In genomic region chr11:64870893-64871849, GRCh38 we compare ENCODE assay signal across 11 cellular contexts. TPM values are rescaled to one million over a fixed set of nuclear protein-coding genes. Genes with fewer than 3 reads are reported as not detected.
DNase-seq lines count a peak whose midpoint lies in the region; ATAC-seq and TF ChIP-seq lines count a peak whose summit lies in the region.
"Had no signal": no experiment of that assay in that cellular context is flagged by ENCODE, and none has a peak within 500 bp of the region (broad histone marks: within the 10 kb centered on the region; RNA-seq: fewer than 3 reads in every experiment).

No MANE protein-coding gene starts in this region.

- H3K27ac Mint-ChIP-seq in activated naive CD4-positive, alpha-beta T cell treated with anti-CD3 and anti-CD28 coated beads, Interleukin-2, amount 10 ng/mL, durations not matched to agents 7 days and 5 days, result peak overlapping the region; percentile 86
- peak overlapping the region; percentile 89 for H3K27ac Mint-ChIP-seq in chondrocyte (ENCODE audit: unreplicated experiment)

- H3K4me1 Mint-ChIP-seq in activated naive CD4-positive, alpha-beta T cell treated with anti-CD3 and anti-CD28 coated beads, Interleukin-2, amount 10 ng/mL, durations not matched to agents 7 days and 5 days, result peaks cover 90% of the 10 kb centered on the region
- H3K4me1 Mint-ChIP-seq in chondrocyte (ENCODE audit: low read depth), result peaks cover 87% of the 10 kb centered on the region

- no peak for DNase-seq in activated naive CD4-positive, alpha-beta T cell treated with anti-CD3 and anti-CD28 coated beads, Interleukin-2, amount 10 ng/mL, durations not matched to agents 7 days and 5 days
- no peak for DNase-seq in activated naive CD4-positive, alpha-beta T cell treated with anti-CD3 and anti-CD28 coated beads, Interleukin-2, amount 50 U/mL, for 16 hours
- no peak for DNase-seq in chondrocyte (ENCODE audit: low spot score)
- no peak for DNase-seq in uterus
- no peak for DNase-seq in SKM-1 treated with dmso at 0.1 percent for 144 hours (lab: John Stamatoyannopoulos, UW; ENCODE audit: unreplicated experiment)
- no peak for DNase-seq in NCI-H510A treated with DMSO at 0.1 percent for 48 hours (lab: John Stamatoyannopoulos, UW)
- DNase-seq: activated CD4-positive, CD25-positive, alpha-beta regulatory T cell treated with anti-CD3 and anti-CD28 coated beads, Interleukin-2, amount 50 U/mL, for 72 hours; hippocampal formation had no signal

- H3K27ac ChIP-seq in muscle layer of colon (ENCODE audit: low read depth, low read length) (peak overlapping the region; percentile 96), uterus (peak overlapping the region; percentile 77 to 86)
- H3K27ac ChIP-seq: C4-2B had no signal

- no peaks in the 10 kb centered on the region for H3K27me3 Mint-ChIP-seq in activated naive CD4-positive, alpha-beta T cell treated with anti-CD3 and anti-CD28 coated beads, Interleukin-2, amount 10 ng/mL, durations not matched to agents 7 days and 5 days
- no peaks in the 10 kb centered on the region for H3K27me3 Mint-ChIP-seq in chondrocyte (ENCODE audit: low read depth)

- H3K4me3 ChIP-seq in muscle layer of colon (ENCODE audit: low read depth in 1 of 2, low read length in 2 of 2) (peak overlapping the region in 1 of 2 donors; percentile 37), uterus (no peak overlapping the region)

- CTCF ChIA-PET in activated naive CD4-positive, alpha-beta T cell treated with anti-CD3 and anti-CD28 coated beads, Interleukin-2, amount 10 ng/mL, durations not matched to agents 7 days and 5 days (lab: Charles Lee), result interaction anchor here (0.9 to 31.5 kb wide), 5 partner anchors 10 to 228 kb away, joined by 3 to 592 read pairs (median 29); partner anchors contain the start of gene CDC42BPG

- no peaks in the 10 kb centered on the region for H3K9me3 Mint-ChIP-seq in activated naive CD4-positive, alpha-beta T cell treated with anti-CD3 and anti-CD28 coated beads, Interleukin-2, amount 10 ng/mL, durations not matched to agents 7 days and 5 days
- H3K9me3 Mint-ChIP-seq in chondrocyte (ENCODE audit: low read depth), result no peaks in the 10 kb centered on the region

- TF ChIP-seq CTCF in chondrocyte (IDR thresholded peaks at IDR 0.05) (no peak), uterus (IDR thresholded peaks at IDR 0.05) (no peak)

- no peak for ATAC-seq in HG03280 (IDR thresholded peaks at IDR 0.05; ENCODE audit: unreplicated experiment)

- H3K36me3 Mint-ChIP-seq in activated naive CD4-positive, alpha-beta T cell treated with anti-CD3 and anti-CD28 coated beads, Interleukin-2, amount 10 ng/mL, durations not matched to agents 7 days and 5 days, result peaks cover 65% of the 10 kb centered on the region
- H3K36me3 Mint-ChIP-seq in chondrocyte (ENCODE audit: low read depth), result peaks cover 17% of the 10 kb centered on the region

- H3K36me3 ChIP-seq in muscle layer of colon (ENCODE audit: insufficient read depth, low read length) (peaks cover 45% of the 10 kb centered on the region), uterus (no peaks in the 10 kb centered on the region)

- H3K27me3 ChIP-seq in muscle layer of colon (ENCODE audit: control insufficient read depth in 1 of 2, insufficient read depth in 2 of 2, low read length in 2 of 2) (no peaks in the 10 kb centered on the region), uterus (no peaks in the 10 kb centered on the region)

- peaks cover 82% of the 10 kb centered on the region for H3K4me1 ChIP-seq in muscle layer of colon (ENCODE audit: insufficient read depth, low read length)
- H3K4me1 ChIP-seq in uterus, result peaks cover 5 to 33% of the 10 kb centered on the region in 2 donors

- intact Hi-C loops in uterus (cut with DNase I; ENCODE audit: low total_unique reads), result no loop called here

- peak overlapping the region; percentile 57 for H3K4me3 Mint-ChIP-seq in activated naive CD4-positive, alpha-beta T cell treated with anti-CD3 and anti-CD28 coated beads, Interleukin-2, amount 10 ng/mL, durations not matched to agents 7 days and 5 days
- H3K4me3 Mint-ChIP-seq in chondrocyte (ENCODE audit: unreplicated experiment), result peak overlapping the region; percentile 36

- H3K9me3 ChIP-seq in muscle layer of colon (ENCODE audit: low read length), result no peaks in the 10 kb centered on the region
- H3K9me3 ChIP-seq in uterus, result no peaks in the 10 kb centered on the region

- H3K9ac ChIP-seq in muscle layer of colon (ENCODE audit: low read length), result peak overlapping the region; percentile 74

- no peak for TF ChIP-seq POLR2A in uterus (IDR thresholded peaks at IDR 0.05)

RNA-seq across cellular contexts. Expression of gene EHD1, which starts 7.2 kb away (rescaled TPM):
- total RNA-seq in chondrocyte (78.9 to 129 TPM (median 111 TPM) in 3 replicates), uterus (10 to 100 TPM in 3 of 4 donors, 1 to 10 TPM in 1; 3.5 to 78.7 (median 36.9) TPM)

RNA-seq across cellular contexts. Expression of gene CDC42BPG, which starts 26.7 kb away (rescaled TPM):
- total RNA-seq in chondrocyte, result 0.17 to 0.46 TPM (median 0.35 TPM) in 3 replicates
- 1 to 10 TPM in 1 of 4 donors, under 1 TPM in 3; under 0.01 to 2.7 (median 0.30) TPM for total RNA-seq in uterus

RNA-seq across cellular contexts. Expression of gene ATG2A, which starts 45.8 kb away (rescaled TPM):
- total RNA-seq in chondrocyte (15.2 to 21.9 TPM (median 16.3 TPM) in 3 replicates), uterus (10 to 100 TPM in 3 of 4 donors, 1 to 10 TPM in 1; 6.8 to 39.6 (median 18.4) TPM)

RNA-seq across cellular contexts. Expression of gene PPP2R5B, which starts 53.3 kb away (rescaled TPM):
- 21.7 to 33.2 TPM (median 29.3 TPM) in 3 replicates for total RNA-seq in chondrocyte
- 10 to 100 TPM in 2 of 4 donors, 1 to 10 TPM in 2; 6.7 to 23.4 (median 13.0) TPM for total RNA-seq in uterus
